8 cellular contexts compared by ENCODE assay signal in the genomic region with DNA sequence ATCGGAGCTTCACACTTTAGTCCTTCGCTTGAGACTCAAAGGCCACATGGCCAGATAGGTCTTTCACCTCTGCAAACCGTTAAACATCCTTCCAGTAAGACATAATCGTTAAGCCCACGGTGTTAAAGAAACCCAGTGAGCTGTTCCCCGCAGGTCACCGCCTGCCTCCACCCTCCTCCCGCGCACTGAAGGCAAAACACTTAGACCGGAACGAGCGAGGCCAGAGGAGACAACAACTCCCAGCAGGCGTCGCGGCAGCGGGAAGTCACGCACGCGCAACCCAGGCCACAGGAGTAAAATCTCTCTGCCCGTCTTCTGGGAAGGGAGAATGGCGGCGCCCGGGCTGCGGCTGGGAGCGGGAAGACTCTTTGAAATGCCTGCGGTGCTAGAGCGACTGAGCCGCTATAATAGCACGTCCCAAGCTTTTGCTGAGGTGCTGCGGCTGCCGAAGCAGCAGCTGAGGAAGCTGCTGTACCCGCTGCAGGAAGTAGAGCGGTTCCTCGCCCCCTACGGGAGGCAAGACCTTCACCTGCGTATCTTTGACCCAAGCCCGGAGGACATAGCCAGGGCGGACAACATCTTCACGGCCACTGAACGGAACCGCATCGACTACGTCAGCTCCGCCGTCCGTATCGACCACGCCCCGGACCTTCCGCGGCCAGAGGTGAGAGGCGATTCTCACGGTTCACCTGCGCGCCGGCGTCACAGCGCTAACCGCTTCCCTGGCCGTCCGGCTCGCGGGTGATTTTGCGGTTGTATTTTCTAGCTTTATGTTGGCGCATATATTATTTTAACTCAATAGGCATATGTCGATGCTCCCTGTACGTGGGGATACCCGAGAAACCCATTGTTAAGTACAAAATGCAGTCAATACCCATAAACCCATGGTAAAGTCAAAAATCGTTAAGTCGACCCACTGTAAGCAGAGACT. TPM values are rescaled to one million over a fixed set of nuclear protein-coding genes. Genes with fewer than 3 reads are reported as not detected.
DNase-seq lines count a peak whose midpoint lies in the region; ATAC-seq and TF ChIP-seq lines count a peak whose summit lies in the region.

A gene (plus strand): TSS at position 313 of the 931 bp plus-strand sequence. CDS start 16 bp downstream, at position 329.

- no peaks in the 10 kb centered on the region; the same call in 1 of the 2 replicates for H3K9me3 ChIP-seq in AG04450 (ENCODE audit: control insufficient read depth, insufficient read depth, low read length)
- H3K9me3 ChIP-seq in spleen: no peaks in the 10 kb centered on the region

- peaks cover 0 to 19% (median 0%) of the 10 kb centered on the region in 6 donors for H3K36me3 ChIP-seq in spleen

- intact Hi-C loops in activated B cell treated with CpG ODN at 0.5 μM for 24 hours (cut with micrococcal nuclease): loop anchor here (1.0 to 10.0 kb wide), 7 partner anchors 9 to 876 kb away; a partner anchor contains a TSS
- intact Hi-C loops in spleen (cut with DNase I; ENCODE audit: low total_unique reads): no loop called here

- H3K9me3 Mint-ChIP-seq in activated B cell treated with CpG ODN at 0.5 μM for 24 hours: no peaks in the 10 kb centered on the region

- POLR2A ChIA-PET in AG04450 (lab: Yijun Ruan, JAX) (interaction anchor here (0.8 to 1.9 kb wide), 4 partner anchors 28 to 349 kb away, joined by 3 to 8 read pairs (median 5); a partner anchor contains a TSS), activated B cell treated with CpG ODN at 0.5 μM for 24 hours (lab: Charles Lee) (interaction anchor here (0.5 to 2.5 kb wide), 18 partner anchors 9 to 429 kb away, joined by 3 to 47 read pairs (median 4); a partner anchor contains a TSS)

- ATAC-seq in GM18909 (IDR thresholded peaks at IDR 0.05; ENCODE audit: poor library complexity, unreplicated experiment) (peak; percentile 96), HG03175 (IDR thresholded peaks at IDR 0.05; ENCODE audit: unreplicated experiment) (peak; percentile 96), activated B cell treated with CpG ODN at 0.5 μM for 24 hours (ENCODE audit: low read depth) (peak; percentile 86)

- peaks cover 12% of the 10 kb centered on the region for H3K36me3 Mint-ChIP-seq in activated B cell treated with CpG ODN at 0.5 μM for 24 hours (ENCODE audit: low read depth)

- H3K27me3 ChIP-seq in AG04450 (ENCODE audit: control insufficient read depth, insufficient read depth, low read length) (no peaks in the 10 kb centered on the region), spleen (replicated peaks in 1 of 7) (no peaks in the 10 kb centered on the region)

- peak within 1 kb of the TSS; percentile 92 for H3K27ac Mint-ChIP-seq in activated B cell treated with CpG ODN at 0.5 μM for 24 hours

- peaks cover 27% of the 10 kb centered on the region for H3K4me1 Mint-ChIP-seq in activated B cell treated with CpG ODN at 0.5 μM for 24 hours

- no peaks in the 10 kb centered on the region for H3K27me3 Mint-ChIP-seq in activated B cell treated with CpG ODN at 0.5 μM for 24 hours

- H3K4me3 ChIP-seq in AG04450 (ENCODE audit: low read depth, low read length) (peak within 1 kb of the TSS; percentile 94), spleen (peak within 1 kb of the TSS; percentile 65 to 90 (median 68))

- TF ChIP-seq POLR2A in spleen (IDR thresholded peaks at IDR 0.05): peak in 2 of 3 donors; percentile 50 to 92

- H3K4me3 Mint-ChIP-seq in activated B cell treated with CpG ODN at 0.5 μM for 24 hours: peak within 1 kb of the TSS; percentile 92

- TF ChIP-seq CTCF in AG04450 (IDR thresholded peaks at IDR 0.05; ENCODE audit: low read depth, low read length) (no peak), activated B cell treated with CpG ODN at 0.5 μM for 24 hours (IDR thresholded peaks at IDR 0.05) (no peak), spleen (IDR thresholded peaks at IDR 0.05 in 8 of 11, conservative IDR thresholded peaks at IDR 0.05 in 3 of 11) (peak in 6 of 11 experiments; percentile 17 to 36 (median 26))

- peaks cover 10 to 48% (median 36%) of the 10 kb centered on the region in 6 donors for H3K4me1 ChIP-seq in spleen

- 1 to 2% (median 2%) methylated on average over 63 to 70 of the region's 70 CpGs for WGBS in spleen, 5 donors

- peak; percentile 59 for DNase-seq in AG04450 (ENCODE audit: low read depth, low spot score)
- peak; percentile 81 for DNase-seq in NCI-H226
- peak; percentile 79 for DNase-seq in activated B cell treated with CpG ODN at 0.5 μM for 24 hours
- peak in 60 of 61 donors; percentile 51 to 93 (median 85) for DNase-seq in caudate nucleus (lab: John Stamatoyannopoulos, UW)
- DNase-seq in inferior parietal cortex (ENCODE audit: extremely low spot score): peak; percentile 94
- peak; percentile 98 for DNase-seq in spleen

- CTCF ChIA-PET in AG04450 (lab: Charles Lee) (interaction anchor here (0.6 to 3.3 kb wide), 9 partner anchors 12 to 409 kb away, joined by 3 to 28 read pairs (median 4); no protein-coding TSS in a partner anchor), activated B cell treated with CpG ODN at 0.5 μM for 24 hours (lab: Charles Lee) (interaction anchor here (1.2 to 3.7 kb wide), 7 partner anchors 10 to 257 kb away, joined by 3 to 17 read pairs (median 4); a partner anchor contains a TSS)

- peak within 1 kb of the TSS; percentile 89 for H3K27ac ChIP-seq in AG04450 (ENCODE audit: low read depth, low read length)
- peak within 1 kb of the TSS; percentile 91 for H3K27ac ChIP-seq in caudate nucleus (ENCODE audit: low read depth, low read length)
- H3K27ac ChIP-seq in spleen: peak within 1 kb of the TSS; percentile 90 to 99 (median 98)

RNA-seq across cellular contexts. Expression of the gene that starts here (rescaled TPM):
- polyA plus RNA-seq in AG04450 (2011; rRNA removed) (14.9 and 17.3 TPM in 2 replicates), spleen (1 to 10 TPM; 5.1 to 7.7 (median 7.4) TPM)
- 17.5 and 23.3 TPM in 2 replicates for polyA minus RNA-seq in AG04450 (2011; rRNA and poly(A)+ RNA removed)
- total RNA-seq in activated B cell treated with CpG ODN at 0.5 μM for 24 hours (14.3 and 18.1 TPM in 2 replicates), spleen (10 to 100 TPM; 12.2 to 27.9 (median 14.8) TPM)

Comparison
In these comparisons a context has a peak if more than half of its experiments do, and no peak if none do; other contexts are left out.
1. Peak in every context shown above with its lines: DNase-seq, ATAC-seq, H3K4me3 ChIP-seq and H3K27ac ChIP-seq.
2. CTCF ChIP-seq: peak in spleen (6 of 11); none in AG04450 (single experiment) and activated B cell treated with CpG ODN at 0.5 μM for 24 hours (single experiment).